Comparison of ENCODE assay signal across 25 cellular contexts in genomic region chr17:76713765-76714164, GRCh38. TPM values are rescaled to one million over a fixed set of nuclear protein-coding genes. Genes with fewer than 3 reads are reported as not detected.
DNase-seq lines count a peak whose midpoint lies in the region; ATAC-seq and TF ChIP-seq lines count a peak whose summit lies in the region.
"Had no signal": no experiment of that assay in that cellular context is flagged by ENCODE, and none has a peak within 500 bp of the region (broad histone marks: within the 10 kb centered on the region; RNA-seq: fewer than 3 reads in every experiment).

No MANE protein-coding gene starts in this region.

- TF ChIP-seq POLR2A in gastroesophageal sphincter (IDR thresholded peaks at IDR 0.05): no peak

- no peaks in the 10 kb centered on the region for H3K9me3 ChIP-seq in gastroesophageal sphincter
- H3K9me3 ChIP-seq: mucosa of descending colon, Peyer's patch, right lobe of liver had no signal

- H3K27ac ChIP-seq in gastroesophageal sphincter: peak overlapping the region in 2 of 4 donors; percentile 70 to 85
- H3K27ac ChIP-seq: epithelial cell of prostate, right lobe of liver had no signal

- H3K9me3 Mint-ChIP-seq in stimulated activated naive CD8-positive, alpha-beta T cell treated with anti-CD3 and anti-CD28 coated beads, Interleukin-15, Interleukin-2, amounts not matched to agents 100 ng/mL and 50 ng/mL, for 24 hours: no peaks in the 10 kb centered on the region
- no peaks in the 10 kb centered on the region for H3K9me3 Mint-ChIP-seq in stimulated activated naive CD8-positive, alpha-beta T cell treated with anti-CD3 and anti-CD28 coated beads, Interleukin-15, amount 100 ng/mL, for 72 hours
- no peaks in the 10 kb centered on the region for H3K9me3 Mint-ChIP-seq in activated naive CD8-positive, alpha-beta T cell (ENCODE audit: low read depth)
- no peaks in the 10 kb centered on the region for H3K9me3 Mint-ChIP-seq in naive thymus-derived CD8-positive, alpha-beta T cell
- H3K9me3 Mint-ChIP-seq: activated T-helper 1 cell treated with anti-CD3 and anti-CD28 coated beads, Interleukin-12 subunit alpha, Interleukin-12 subunit beta, Interleukin-2, Interleukin-4 antibody, amounts not matched to agents 30 ng/mL and 10 ng/mL and 1 ng/mL, durations not matched to agents 14 hours and 24 hours and 36 hours; GM23338 had no signal

- 73 to 86% methylated on average over 5 of the region's 7 CpGs for WGBS in gastroesophageal sphincter (ENCODE audit: low coverage in 1 of 2), 2 donors

- no peak overlapping the region for H3K4me3 ChIP-seq in gastroesophageal sphincter
- H3K4me3 ChIP-seq: GM23338, mucosa of descending colon, Peyer's patch, right lobe of liver had no signal

- H3K4me3 Mint-ChIP-seq in stimulated activated naive CD8-positive, alpha-beta T cell treated with anti-CD3 and anti-CD28 coated beads, Interleukin-15, Interleukin-2, amounts not matched to agents 100 ng/mL and 50 ng/mL, for 24 hours: no peak overlapping the region
- H3K4me3 Mint-ChIP-seq in stimulated activated naive CD8-positive, alpha-beta T cell treated with anti-CD3 and anti-CD28 coated beads, Interleukin-15, amount 100 ng/mL, for 72 hours: no peak overlapping the region
- H3K4me3 Mint-ChIP-seq in activated naive CD8-positive, alpha-beta T cell: no peak overlapping the region
- peak overlapping the region in 1 of 10 donors; percentile 45 for H3K4me3 Mint-ChIP-seq in naive thymus-derived CD8-positive, alpha-beta T cell
- H3K4me3 Mint-ChIP-seq: activated CD4-positive, alpha-beta T cell treated with anti-CD3 and anti-CD28 coated beads for 36 hours; activated T-helper 1 cell treated with anti-CD3 and anti-CD28 coated beads, Interleukin-12 subunit alpha, Interleukin-12 subunit beta, Interleukin-2, Interleukin-4 antibody, amounts not matched to agents 30 ng/mL and 10 ng/mL and 1 ng/mL, durations not matched to agents 14 hours and 24 hours and 36 hours; GM23338 had no signal

- peaks cover 10 to 70% (median 24%) of the 10 kb centered on the region in 3 donors for H3K4me1 ChIP-seq in gastroesophageal sphincter

- H3K4me1 Mint-ChIP-seq in stimulated activated naive CD8-positive, alpha-beta T cell treated with anti-CD3 and anti-CD28 coated beads, Interleukin-15, Interleukin-2, amounts not matched to agents 100 ng/mL and 50 ng/mL, for 24 hours (ENCODE audit: low read depth): peaks cover 58% of the 10 kb centered on the region
- H3K4me1 Mint-ChIP-seq in stimulated activated naive CD8-positive, alpha-beta T cell treated with anti-CD3 and anti-CD28 coated beads, Interleukin-15, amount 100 ng/mL, for 72 hours: peaks cover 74% of the 10 kb centered on the region
- peaks cover 49% of the 10 kb centered on the region for H3K4me1 Mint-ChIP-seq in activated naive CD8-positive, alpha-beta T cell (ENCODE audit: low read depth)
- peaks cover 24 to 60% (median 51%) of the 10 kb centered on the region in 4 donors for H3K4me1 Mint-ChIP-seq in naive thymus-derived CD8-positive, alpha-beta T cell

- no peak for DNase-seq in stimulated activated naive CD8-positive, alpha-beta T cell treated with anti-CD3 and anti-CD28 coated beads, Interleukin-15, amount 100 ng/mL, for 72 hours
- no peak for DNase-seq in naive thymus-derived CD8-positive, alpha-beta T cell
- DNase-seq in epidermal melanocyte (ENCODE audit: insufficient read length, low spot score) (no peak), AML-193 (lab: John Stamatoyannopoulos, UW) (no peak)
- DNase-seq: anterior cingulate cortex, C1 segment of cervical spinal cord, DND-41, GF-D8, hypothalamus, IMR-90, left cardiac atrium, NCI-H146, NCI-H2107, right lobe of liver, SIG-M5, trophoblast cell had no signal

- peaks cover 49% of the 10 kb centered on the region for H3K36me3 Mint-ChIP-seq in stimulated activated naive CD8-positive, alpha-beta T cell treated with anti-CD3 and anti-CD28 coated beads, Interleukin-15, Interleukin-2, amounts not matched to agents 100 ng/mL and 50 ng/mL, for 24 hours (ENCODE audit: low read depth)
- peaks cover 2% of the 10 kb centered on the region for H3K36me3 Mint-ChIP-seq in activated naive CD8-positive, alpha-beta T cell
- H3K36me3 Mint-ChIP-seq in naive thymus-derived CD8-positive, alpha-beta T cell: peaks cover 0 to 38% (median 10%) of the 10 kb centered on the region in 3 donors

- TF ChIP-seq EP300 in gastroesophageal sphincter (IDR thresholded peaks at IDR 0.05): no peak

- H3K27me3 ChIP-seq in gastroesophageal sphincter: no peaks in the 10 kb centered on the region
- H3K27me3 ChIP-seq: Peyer's patch, right lobe of liver had no signal

- POLR2A ChIA-PET in naive thymus-derived CD8-positive, alpha-beta T cell (lab: Charles Lee): interaction anchor here (0.9 to 7.3 kb wide), 8 partner anchors 13 to 186 kb away, joined by 3 to 93 read pairs (median 4); partner anchors contain the start of genes JMJD6, METTL23, MFSD11 and MGAT5B

- H3K27me3 Mint-ChIP-seq in stimulated activated naive CD8-positive, alpha-beta T cell treated with anti-CD3 and anti-CD28 coated beads, Interleukin-15, Interleukin-2, amounts not matched to agents 100 ng/mL and 50 ng/mL, for 24 hours: no peaks in the 10 kb centered on the region
- H3K27me3 Mint-ChIP-seq in stimulated activated naive CD8-positive, alpha-beta T cell treated with anti-CD3 and anti-CD28 coated beads, Interleukin-15, amount 100 ng/mL, for 72 hours: no peaks in the 10 kb centered on the region
- H3K27me3 Mint-ChIP-seq in activated naive CD8-positive, alpha-beta T cell: no peaks in the 10 kb centered on the region
- H3K27me3 Mint-ChIP-seq in naive thymus-derived CD8-positive, alpha-beta T cell: no peaks in the 10 kb centered on the region
- H3K27me3 Mint-ChIP-seq: activated CD4-positive, alpha-beta T cell treated with anti-CD3 and anti-CD28 coated beads for 36 hours had no signal

- TF ChIP-seq CTCF in gastroesophageal sphincter (IDR thresholded peaks at IDR 0.05): no peak

- H3K27ac Mint-ChIP-seq in stimulated activated naive CD8-positive, alpha-beta T cell treated with anti-CD3 and anti-CD28 coated beads, Interleukin-15, Interleukin-2, amounts not matched to agents 100 ng/mL and 50 ng/mL, for 24 hours: peak overlapping the region; percentile 34
- H3K27ac Mint-ChIP-seq in stimulated activated naive CD8-positive, alpha-beta T cell treated with anti-CD3 and anti-CD28 coated beads, Interleukin-15, amount 100 ng/mL, for 72 hours: no peak overlapping the region
- H3K27ac Mint-ChIP-seq in activated naive CD8-positive, alpha-beta T cell: peak overlapping the region; percentile 30
- H3K27ac Mint-ChIP-seq in naive thymus-derived CD8-positive, alpha-beta T cell: peak overlapping the region in 9 of 10 donors; percentile 47 to 94 (median 77)
- H3K27ac Mint-ChIP-seq: activated CD4-positive, alpha-beta T cell treated with anti-CD3 and anti-CD28 coated beads for 36 hours; activated T-helper 1 cell treated with anti-CD3 and anti-CD28 coated beads, Interleukin-12 subunit alpha, Interleukin-12 subunit beta, Interleukin-2, Interleukin-4 antibody, amounts not matched to agents 30 ng/mL and 10 ng/mL and 1 ng/mL, durations not matched to agents 14 hours and 24 hours and 36 hours; GM23338 had no signal

- H3K36me3 ChIP-seq in gastroesophageal sphincter: peaks cover 0 to 59% of the 10 kb centered on the region in 2 donors

- ATAC-seq in stimulated activated naive CD8-positive, alpha-beta T cell treated with anti-CD3 and anti-CD28 coated beads, Interleukin-15, amount 100 ng/mL, for 72 hours: no peak
- ATAC-seq in naive thymus-derived CD8-positive, alpha-beta T cell: no peak
- ATAC-seq in gastroesophageal sphincter: no peak
- ATAC-seq: GM23338, left cardiac atrium, mucosa of descending colon, right lobe of liver had no signal

RNA-seq across cellular contexts. Expression of gene MXRA7, which starts 3.0 kb away (rescaled TPM):
- total RNA-seq in naive thymus-derived CD8-positive, alpha-beta T cell: 10 to 100 TPM; 13.9 to 16.3 TPM
- polyA plus RNA-seq in naive thymus-derived CD8-positive, alpha-beta T cell: 10 to 100 TPM in 1 of 3 donors, 1 to 10 TPM in 2; 2.2 to 25.3 (median 5.4) TPM
- 100 to 1,000 TPM; 333 to 451 (median 412) TPM for total RNA-seq in gastroesophageal sphincter

RNA-seq across cellular contexts. Expression of gene JMJD6, which starts 12.6 kb away (rescaled TPM):
- total RNA-seq in naive thymus-derived CD8-positive, alpha-beta T cell: 10 to 100 TPM; 36.6 to 37.8 TPM
- 10 to 100 TPM; 10.2 to 34.2 (median 14.4) TPM for polyA plus RNA-seq in naive thymus-derived CD8-positive, alpha-beta T cell
- 10 to 100 TPM; 39.0 to 53.8 (median 47.2) TPM for total RNA-seq in gastroesophageal sphincter

RNA-seq across cellular contexts. Expression of gene METTL23, which starts 12.9 kb away (rescaled TPM):
- 10 to 100 TPM; 86.2 to 86.9 TPM for total RNA-seq in naive thymus-derived CD8-positive, alpha-beta T cell
- 100 to 1,000 TPM; 140 to 154 (median 146) TPM for polyA plus RNA-seq in naive thymus-derived CD8-positive, alpha-beta T cell
- total RNA-seq in gastroesophageal sphincter: 10 to 100 TPM; 19.2 to 52.6 (median 25.1) TPM

RNA-seq across cellular contexts. Expression of gene SRSF2, which starts 23.4 kb away (rescaled TPM):
- 100 to 1,000 TPM; 358 to 377 TPM for total RNA-seq in naive thymus-derived CD8-positive, alpha-beta T cell
- 100 to 1,000 TPM; 101 to 106 (median 105) TPM for polyA plus RNA-seq in naive thymus-derived CD8-positive, alpha-beta T cell
- 100 to 1,000 TPM; 106 to 194 (median 148) TPM for total RNA-seq in gastroesophageal sphincter

RNA-seq across cellular contexts. Expression of gene MFSD11, which starts 24.2 kb away (rescaled TPM):
- 10 to 100 TPM; 28.2 to 30.4 TPM for total RNA-seq in naive thymus-derived CD8-positive, alpha-beta T cell
- 10 to 100 TPM; 18.1 to 23.6 (median 18.9) TPM for polyA plus RNA-seq in naive thymus-derived CD8-positive, alpha-beta T cell
- total RNA-seq in gastroesophageal sphincter: 10 to 100 TPM; 18.4 to 27.8 (median 20.9) TPM

Comparison
In these comparisons a context has a peak if more than half of its experiments do, and no peak if none do; other contexts are left out.
1. H3K27ac Mint-ChIP-seq: peak in stimulated activated naive CD8-positive, alpha-beta T cell treated with anti-CD3 and anti-CD28 coated beads, Interleukin-15, Interleukin-2, amounts not matched to agents 100 ng/mL and 50 ng/mL, for 24 hours (single experiment), activated naive CD8-positive, alpha-beta T cell (single experiment) and naive thymus-derived CD8-positive, alpha-beta T cell (9 of 10); none in stimulated activated naive CD8-positive, alpha-beta T cell treated with anti-CD3 and anti-CD28 coated beads, Interleukin-15, amount 100 ng/mL, for 72 hours (0 of 2).
2. RNA of gene MXRA7, which starts 3.0 kb away (total RNA-seq): 333 to 451 TPM in gastroesophageal sphincter; 13.9 to 16.3 TPM in naive thymus-derived CD8-positive, alpha-beta T cell; every median in the first group is over 10 times any median in the second.